Comparison of ENCODE assay signal across 16 cellular contexts in the genomic region with DNA sequence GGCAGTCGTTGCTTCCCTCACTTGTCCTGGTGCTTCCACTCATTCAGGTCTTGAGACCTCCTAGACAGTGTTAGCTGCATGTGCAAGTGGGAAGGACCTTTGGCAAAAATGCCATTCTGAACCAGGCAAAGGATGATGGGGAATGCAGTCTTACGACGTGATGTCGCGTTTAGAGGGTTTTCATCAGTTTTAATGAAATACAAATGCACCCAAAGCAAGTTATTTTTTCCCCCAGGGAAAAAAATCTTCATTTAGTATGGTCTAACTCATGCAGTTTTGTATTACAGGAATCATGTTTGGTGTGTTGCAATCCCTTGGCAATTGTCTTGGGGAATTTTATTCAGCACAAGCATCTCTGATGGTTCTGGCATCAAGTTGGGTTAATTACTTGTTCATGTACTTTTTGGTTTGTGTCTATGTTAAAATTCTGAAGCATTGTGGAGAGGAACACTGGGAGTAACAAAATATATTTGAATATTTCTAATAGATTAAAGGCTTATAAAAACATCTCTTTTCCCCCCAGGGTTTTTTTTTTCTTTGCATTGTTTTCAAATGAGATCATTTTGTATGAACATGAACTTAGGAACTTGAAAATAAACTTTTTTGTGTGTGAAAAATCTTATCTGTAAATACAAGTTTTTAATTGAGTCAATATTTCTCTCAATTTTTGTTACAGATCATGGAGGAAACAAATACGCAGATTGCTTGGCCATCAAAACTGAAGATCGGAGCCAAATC.
DNase-seq lines count a peak whose midpoint lies in the region; ATAC-seq and TF ChIP-seq lines count a peak whose summit lies in the region.
"Had no signal": no experiment of that assay in that cellular context is flagged by ENCODE, and none has a peak within 500 bp of the region (broad histone marks: within the 10 kb centered on the region; RNA-seq: fewer than 3 reads in every experiment).

No MANE protein-coding gene starts in this region.

- intact Hi-C loops in gastrocnemius medialis (cut with DNase I; ENCODE audit: low total_unique reads) = no loop called here
- intact Hi-C loops in esophagus squamous epithelium (cut with DNase I) = no loop called here

- DNase-seq in GM04503 (ENCODE audit: low read depth) (peak; percentile 95), astrocyte of the cerebellum (ENCODE audit: low read depth) (peak; percentile 80), gastrocnemius medialis (peak in 1 of 2 donors; percentile 14), NCI-H1092 treated with DMSO at 0.1 percent for 48 hours (lab: John Stamatoyannopoulos, UW) (no peak), esophagus squamous epithelium (lab: John Stamatoyannopoulos, UW) (no peak)
- no peak for DNase-seq in activated naive CD8-positive, alpha-beta T cell treated with anti-CD3 and anti-CD28 coated beads for 36 hours
- no peak for DNase-seq in activated T-cell treated with anti-CD3 and anti-CD28 coated beads, Interleukin-2, amount 50 U/mL, for 24 hours
- DNase-seq: activated CD4-positive, alpha-beta T cell treated with anti-CD3 and anti-CD28 coated beads for 1 hour; activated effector memory CD4-positive, alpha-beta T cell treated with anti-CD3 and anti-CD28 coated beads, Interleukin-2, amount 50 U/mL, for 16 hours; CD8-positive, alpha-beta memory T cell; effector memory CD8-positive, alpha-beta T cell; NCI-H524 treated with DMSO at 0.1 percent for 48 hours; SJCRH30; stimulated activated CD4-positive, alpha-beta T cell treated with anti-CD3 and anti-CD28 coated beads, Interleukin-2, amount 100 ng/mL, for 48 hours had no signal

- no peaks in the 10 kb centered on the region for H3K4me1 Mint-ChIP-seq in activated naive CD8-positive, alpha-beta T cell treated with anti-CD3 and anti-CD28 coated beads for 36 hours
- H3K4me1 Mint-ChIP-seq in activated T-cell treated with anti-CD3 and anti-CD28 coated beads, Interleukin-2, amount 50 U/mL, for 24 hours (ENCODE audit: low read depth) = no peaks in the 10 kb centered on the region
- H3K4me1 Mint-ChIP-seq: CD8-positive, alpha-beta memory T cell had no signal

- H3K27me3 ChIP-seq in gastroesophageal sphincter (no peaks in the 10 kb centered on the region), gastrocnemius medialis (no peaks in the 10 kb centered on the region), esophagus squamous epithelium (no peaks in the 10 kb centered on the region)
- H3K27me3 ChIP-seq: SJCRH30, suprapubic skin had no signal

- H3K27ac ChIP-seq in gastroesophageal sphincter (peak overlapping the region; percentile 38 to 64 (median 48)), gastrocnemius medialis (peak overlapping the region in 3 of 4 donors; percentile 6 to 39 (median 32)), esophagus squamous epithelium (peak overlapping the region in 2 of 4 donors; percentile 58 to 63)
- H3K27ac ChIP-seq: SJCRH30, suprapubic skin had no signal

- no peaks in the 10 kb centered on the region for H3K9me3 ChIP-seq in gastroesophageal sphincter
- H3K9me3 ChIP-seq in gastrocnemius medialis = no peaks in the 10 kb centered on the region
- H3K9me3 ChIP-seq in esophagus squamous epithelium = no peaks in the 10 kb centered on the region
- H3K9me3 ChIP-seq: SJCRH30, suprapubic skin had no signal

- in situ Hi-C loops in astrocyte of the cerebellum (cut with HindIII; ENCODE audit: low sequenced_read_pairs) (no loop called here), gastrocnemius medialis (cut with MboI; ENCODE audit: low sequenced_read_pairs in 4 of 4) (no loop called here)

- H3K4me1 ChIP-seq in gastroesophageal sphincter (peaks cover 9 to 58% (median 16%) of the 10 kb centered on the region in 3 donors), gastrocnemius medialis (peaks cover 7 to 12% of the 10 kb centered on the region in 2 donors), esophagus squamous epithelium (peaks cover 0 to 27% (median 0%) of the 10 kb centered on the region in 3 donors)

- 51 to 56% methylated on average over 7 of the region's 7 CpGs for WGBS in gastroesophageal sphincter (ENCODE audit: low coverage in 1 of 2), 2 donors
- 46 to 68% methylated on average over 7 of the region's 7 CpGs for WGBS in esophagus squamous epithelium, 2 donors

- no peak for TF ChIP-seq CTCF in astrocyte of the cerebellum (IDR thresholded peaks at IDR 0.05; ENCODE audit: low read depth, low read length, missing control alignments)
- no peak for TF ChIP-seq CTCF in gastroesophageal sphincter (IDR thresholded peaks at IDR 0.05)
- TF ChIP-seq CTCF in gastrocnemius medialis (IDR thresholded peaks at IDR 0.05 in 4 of 5, conservative IDR thresholded peaks at IDR 0.05 in 1 of 5) = no peak
- TF ChIP-seq CTCF in esophagus squamous epithelium (IDR thresholded peaks at IDR 0.05) = no peak

- no peaks in the 10 kb centered on the region for H3K36me3 Mint-ChIP-seq in activated naive CD8-positive, alpha-beta T cell treated with anti-CD3 and anti-CD28 coated beads for 36 hours
- no peaks in the 10 kb centered on the region for H3K36me3 Mint-ChIP-seq in activated T-cell treated with anti-CD3 and anti-CD28 coated beads, Interleukin-2, amount 50 U/mL, for 24 hours (ENCODE audit: low read depth)
- H3K36me3 Mint-ChIP-seq: CD8-positive, alpha-beta memory T cell had no signal

- no peaks in the 10 kb centered on the region for H3K36me3 ChIP-seq in gastroesophageal sphincter
- H3K36me3 ChIP-seq in gastrocnemius medialis = no peaks in the 10 kb centered on the region
- H3K36me3 ChIP-seq in esophagus squamous epithelium = no peaks in the 10 kb centered on the region
- H3K36me3 ChIP-seq: SJCRH30, suprapubic skin had no signal

- TF ChIP-seq POLR2A in gastroesophageal sphincter (IDR thresholded peaks at IDR 0.05) = no peak
- TF ChIP-seq POLR2A in gastrocnemius medialis (IDR thresholded peaks at IDR 0.05) = no peak
- no peak for TF ChIP-seq POLR2A in esophagus squamous epithelium (IDR thresholded peaks at IDR 0.05)

- no peaks in the 10 kb centered on the region for H3K27me3 Mint-ChIP-seq in activated naive CD8-positive, alpha-beta T cell treated with anti-CD3 and anti-CD28 coated beads for 36 hours
- H3K27me3 Mint-ChIP-seq in activated T-cell treated with anti-CD3 and anti-CD28 coated beads, Interleukin-2, amount 50 U/mL, for 24 hours = no peaks in the 10 kb centered on the region
- H3K27me3 Mint-ChIP-seq: effector memory CD8-positive, alpha-beta T cell had no signal

- H3K27ac Mint-ChIP-seq in activated naive CD8-positive, alpha-beta T cell treated with anti-CD3 and anti-CD28 coated beads for 36 hours = no peak overlapping the region
- H3K27ac Mint-ChIP-seq in activated T-cell treated with anti-CD3 and anti-CD28 coated beads, Interleukin-2, amount 50 U/mL, for 24 hours = no peak overlapping the region
- H3K27ac Mint-ChIP-seq: CD8-positive, alpha-beta memory T cell; effector memory CD8-positive, alpha-beta T cell had no signal

- ATAC-seq in gastroesophageal sphincter (peak; percentile 80), gastrocnemius medialis (peak; percentile 46 to 56)
- ATAC-seq: effector memory CD8-positive, alpha-beta T cell had no signal

- H3K4me3 ChIP-seq in astrocyte of the cerebellum (ENCODE audit: low read depth, low read length) (no peak overlapping the region), gastroesophageal sphincter (no peak overlapping the region), gastrocnemius medialis (peak overlapping the region in 1 of 4 donors; percentile 16), esophagus squamous epithelium (no peak overlapping the region)
- H3K4me3 ChIP-seq: SJCRH30, suprapubic skin had no signal

- H3K4me3 Mint-ChIP-seq in activated naive CD8-positive, alpha-beta T cell treated with anti-CD3 and anti-CD28 coated beads for 36 hours = no peak overlapping the region
- no peak overlapping the region for H3K4me3 Mint-ChIP-seq in activated T-cell treated with anti-CD3 and anti-CD28 coated beads, Interleukin-2, amount 50 U/mL, for 24 hours
- H3K4me3 Mint-ChIP-seq: CD8-positive, alpha-beta memory T cell; effector memory CD8-positive, alpha-beta T cell had no signal

- no peaks in the 10 kb centered on the region for H3K9me3 Mint-ChIP-seq in activated naive CD8-positive, alpha-beta T cell treated with anti-CD3 and anti-CD28 coated beads for 36 hours
- H3K9me3 Mint-ChIP-seq in activated T-cell treated with anti-CD3 and anti-CD28 coated beads, Interleukin-2, amount 50 U/mL, for 24 hours = no peaks in the 10 kb centered on the region
- H3K9me3 Mint-ChIP-seq: CD8-positive, alpha-beta memory T cell; effector memory CD8-positive, alpha-beta T cell had no signal

- no peak for TF ChIP-seq EP300 in gastroesophageal sphincter (IDR thresholded peaks at IDR 0.05)

Comparison
In these comparisons a context has a peak if more than half of its experiments do, and no peak if none do; other contexts are left out.
1. DNase-seq: peak in GM04503 (single experiment) and astrocyte of the cerebellum (single experiment); none in NCI-H1092 treated with DMSO at 0.1 percent for 48 hours (single experiment), esophagus squamous epithelium (single experiment), activated naive CD8-positive, alpha-beta T cell treated with anti-CD3 and anti-CD28 coated beads for 36 hours (single experiment) and activated T-cell treated with anti-CD3 and anti-CD28 coated beads, Interleukin-2, amount 50 U/mL, for 24 hours (single experiment).